Comparison of ENCODE assay signal across 17 cellular contexts in the genomic region with DNA sequence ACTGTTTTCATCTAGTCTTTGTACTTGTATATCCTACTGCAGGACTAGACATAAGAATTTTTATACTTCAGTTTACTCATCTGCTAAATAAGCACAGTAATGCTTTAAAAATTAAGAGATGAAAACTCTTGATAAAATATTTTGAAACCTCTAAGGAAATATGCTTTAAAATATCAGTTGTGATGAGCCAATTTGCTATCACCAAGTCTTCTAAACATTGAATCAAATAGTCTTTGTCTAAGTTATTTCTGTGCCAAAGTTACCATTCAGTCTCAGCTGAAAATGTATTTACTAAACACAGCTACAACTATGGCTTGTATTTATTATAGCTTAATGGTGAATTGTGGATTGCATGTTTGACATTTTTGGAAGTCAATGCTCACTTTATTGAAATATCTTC. TPM values are rescaled to one million over a fixed set of nuclear protein-coding genes. Genes with fewer than 3 reads are reported as not detected.
DNase-seq lines count a peak whose midpoint lies in the region; ATAC-seq and TF ChIP-seq lines count a peak whose summit lies in the region.
"Had no signal": no experiment of that assay in that cellular context is flagged by ENCODE, and none has a peak within 500 bp of the region (broad histone marks: within the 10 kb centered on the region; RNA-seq: fewer than 3 reads in every experiment).

No MANE protein-coding gene starts in this region.

- no peak overlapping the region for H3K14ac ChIP-seq in IMR-90 (replicated peaks; ENCODE audit: low read depth, low read length)

- dilution Hi-C loops in IMR-90 (cut with HindIII; ENCODE audit: low sequenced_read_pairs, unreplicated experiment), result no loop called here

- H3K4ac ChIP-seq in IMR-90 (ENCODE audit: low read depth, low read length), result no peak overlapping the region

- no peak overlapping the region for H2BK15ac ChIP-seq in IMR-90 (ENCODE audit: low read depth, low read length)

- no TSS peak for BruUV-seq in IMR-90 (replicated peaks; lab: Mats Ljungman, UMichigan)

- H3K9me3 Mint-ChIP-seq in effector memory CD8-positive, alpha-beta T cell, result no peaks in the 10 kb centered on the region
- H3K9me3 Mint-ChIP-seq: CD4-positive, alpha-beta T cell; H9 had no signal

- H3K79me1 ChIP-seq in IMR-90 (ENCODE audit: low read depth in 1 of 2, low read length in 2 of 2), result 0 out of 4 replicates have a peak, but pooled peaks cover 0 to 5% of the 10 kb centered on the region in 2 experiments

- no peaks in the 10 kb centered on the region for H3K27me3 ChIP-seq in IMR-90 (ENCODE audit: control insufficient read depth, insufficient read depth, low read length)

- H2AK9ac ChIP-seq in IMR-90 (replicated peaks; ENCODE audit: low read depth, low read length, poor library complexity), result no peak overlapping the region

- no peak overlapping the region for H2AFZ ChIP-seq in IMR-90 (replicated peaks; ENCODE audit: low read length, poor library complexity)

- H3K9me3 ChIP-seq in IMR-90 (ENCODE audit: control insufficient read depth, insufficient read depth, low read length), result no peaks in the 10 kb centered on the region
- H3K9me3 ChIP-seq: Caco-2 had no signal

- H3K4me3 ChIP-seq in IMR-90 (ENCODE audit: insufficient read depth, low read depth, low read length), result no peak overlapping the region

- no peak overlapping the region for H3K9ac ChIP-seq in IMR-90 (ENCODE audit: low read depth, low read length)

- H3K4me1 ChIP-seq in IMR-90 (ENCODE audit: control insufficient read depth, insufficient read depth, low read length), result peaks cover 24% of the 10 kb centered on the region
- H3K4me1 ChIP-seq: Caco-2 had no signal

- no peak for TF ChIP-seq POLR2A in IMR-90 (IDR thresholded peaks at IDR 0.05; ENCODE audit: low read depth, low read length)

- intact Hi-C loops in IMR-90 (cut with micrococcal nuclease), result no loop called here

- no peaks in the 10 kb centered on the region for H3K4me1 Mint-ChIP-seq in effector memory CD8-positive, alpha-beta T cell (ENCODE audit: low read depth in 2 of 2)

- TF ChIP-seq RAD21 in IMR-90 (IDR thresholded peaks at IDR 0.05; ENCODE audit: low read length), result no peak

- peaks cover 3% of the 10 kb centered on the region for H3K36me3 Mint-ChIP-seq in effector memory CD8-positive, alpha-beta T cell (ENCODE audit: insufficient read depth)

- no peak for ATAC-seq in IMR-90 (ENCODE audit: low read depth)
- ATAC-seq in SK-N-SH treated with all-trans-retinoic acid at 6 μM for 48 hours, result peak; percentile 14; the same call in 2 of the 3 replicates
- no peak for ATAC-seq in GM19395 (IDR thresholded peaks at IDR 0.05; ENCODE audit: unreplicated experiment)
- no peak for ATAC-seq in HG02610 (IDR thresholded peaks at IDR 0.05; ENCODE audit: unreplicated experiment)
- no peak for ATAC-seq in effector memory CD8-positive, alpha-beta T cell (replicated peaks)

- H3K18ac ChIP-seq in IMR-90 (ENCODE audit: low read depth, low read length), result no peak overlapping the region

- peak overlapping the region; percentile 99 for H2BK5ac ChIP-seq in IMR-90 (ENCODE audit: low read depth, low read length, poor library complexity, severe bottlenecking)

- no peak overlapping the region for H3K27ac Mint-ChIP-seq in effector memory CD8-positive, alpha-beta T cell
- H3K27ac Mint-ChIP-seq: CD4-positive, alpha-beta T cell; H9 had no signal

- H2BK20ac ChIP-seq in IMR-90 (ENCODE audit: low read depth, low read length), result no peak overlapping the region

- no peaks in the 10 kb centered on the region for H4K20me1 ChIP-seq in IMR-90 (ENCODE audit: insufficient read depth, low read length)

- POLR2A ChIA-PET in IMR-90 (lab: Charles Lee; ENCODE audit: unreplicated experiment), result interaction anchor here (0.6 kb wide), 1 partner anchor 116 kb away, joined by 3 read pairs; no protein-coding TSS in a partner anchor

- CTCF ChIA-PET in IMR-90 (lab: Yijun Ruan, JAX), result no interaction called here

- H4K5ac ChIP-seq in IMR-90 (ENCODE audit: low read depth, low read length), result no peak overlapping the region

- peak; percentile 60 for DNase-seq in EH (ENCODE audit: low read depth)
- DNase-seq in IMR-90, result no peak
- DNase-seq in effector memory CD8-positive, alpha-beta T cell, result no peak
- DNase-seq: ACHN; AML-193; Caco-2; CD4-positive, alpha-beta T cell; GF-D8; H9 had no signal

- H2BK120ac ChIP-seq in IMR-90 (ENCODE audit: low read depth, low read length), result no peak overlapping the region

- no peak overlapping the region for H4K91ac ChIP-seq in IMR-90 (ENCODE audit: insufficient read depth, low read depth, low read length)

- H2AK5ac ChIP-seq in IMR-90 (ENCODE audit: low read depth, low read length), result no peak overlapping the region

- no peaks in the 10 kb centered on the region for H3K36me3 ChIP-seq in IMR-90 (ENCODE audit: control insufficient read depth, insufficient read depth, low read length)

- no peak for TF ChIP-seq CTCF in IMR-90 (conservative IDR thresholded peaks at IDR 0.05; ENCODE audit: low read depth, low read length)

- no peak overlapping the region for H3K4me2 ChIP-seq in IMR-90 (ENCODE audit: low read depth, low read length)

- no peak overlapping the region for H3K56ac ChIP-seq in IMR-90 (ENCODE audit: extremely low read depth, insufficient read depth, low read length)

- H4K8ac ChIP-seq in IMR-90 (ENCODE audit: low read depth in 2 of 2, low read length in 2 of 2), result no peak overlapping the region

- H3K4me3 Mint-ChIP-seq in effector memory CD8-positive, alpha-beta T cell, result no peak overlapping the region
- H3K4me3 Mint-ChIP-seq: CD4-positive, alpha-beta T cell; H9 had no signal

- no peak overlapping the region for H3K27ac ChIP-seq in IMR-90 (ENCODE audit: insufficient read depth, low read length)
- H3K27ac ChIP-seq: C4-2B had no signal

- H3K9me1 ChIP-seq in IMR-90 (ENCODE audit: insufficient read depth, low read length), result peaks cover 14% of the 10 kb centered on the region

- in situ Hi-C loops in IMR-90 (cut with MboI; ENCODE audit: low sequenced_read_pairs), result no loop called here

- H3K27me3 Mint-ChIP-seq in effector memory CD8-positive, alpha-beta T cell, result peaks cover 47 to 52% of the 10 kb centered on the region in 2 donors

- no peak overlapping the region for H3K23ac ChIP-seq in IMR-90 (ENCODE audit: low read depth, low read length)

TF ChIP-seq in IMR-90, 13 proteins besides CTCF, POLR2A, EP300 and RAD21 (continues in another document):
- TF ChIP-seq MAZ (IDR thresholded peaks at IDR 0.05; ENCODE audit: borderline replicate concordance, low read depth, low read length) (no peak), RFX5 (IDR thresholded peaks at IDR 0.05; ENCODE audit: low read depth, low read length) (no peak), MXI1 (IDR thresholded peaks at IDR 0.05; ENCODE audit: borderline replicate concordance, low read depth, low read length) (no peak), RCOR1 (IDR thresholded peaks at IDR 0.05; ENCODE audit: insufficient replicate concordance, low read length) (no peak), CEBPB (IDR thresholded peaks at IDR 0.05; ENCODE audit: low read depth, low read length) (no peak), CHD1 (IDR thresholded peaks at IDR 0.05; ENCODE audit: low read depth, low read length) (no peak), USF2 (IDR thresholded peaks at IDR 0.05; ENCODE audit: low read depth, low read length) (no peak), MAFK (IDR thresholded peaks at IDR 0.05; ENCODE audit: low read depth, low read length) (no peak), NFE2L2 (IDR thresholded peaks at IDR 0.05; ENCODE audit: low read depth, low read length) (no peak)

TF ChIP-seq in SK-N-SH treated with all-trans-retinoic acid at 6 μM for 48 hours, 23 proteins besides CTCF, POLR2A, EP300 and RAD21 (continues in another document):
- TF ChIP-seq, protein P1, sequence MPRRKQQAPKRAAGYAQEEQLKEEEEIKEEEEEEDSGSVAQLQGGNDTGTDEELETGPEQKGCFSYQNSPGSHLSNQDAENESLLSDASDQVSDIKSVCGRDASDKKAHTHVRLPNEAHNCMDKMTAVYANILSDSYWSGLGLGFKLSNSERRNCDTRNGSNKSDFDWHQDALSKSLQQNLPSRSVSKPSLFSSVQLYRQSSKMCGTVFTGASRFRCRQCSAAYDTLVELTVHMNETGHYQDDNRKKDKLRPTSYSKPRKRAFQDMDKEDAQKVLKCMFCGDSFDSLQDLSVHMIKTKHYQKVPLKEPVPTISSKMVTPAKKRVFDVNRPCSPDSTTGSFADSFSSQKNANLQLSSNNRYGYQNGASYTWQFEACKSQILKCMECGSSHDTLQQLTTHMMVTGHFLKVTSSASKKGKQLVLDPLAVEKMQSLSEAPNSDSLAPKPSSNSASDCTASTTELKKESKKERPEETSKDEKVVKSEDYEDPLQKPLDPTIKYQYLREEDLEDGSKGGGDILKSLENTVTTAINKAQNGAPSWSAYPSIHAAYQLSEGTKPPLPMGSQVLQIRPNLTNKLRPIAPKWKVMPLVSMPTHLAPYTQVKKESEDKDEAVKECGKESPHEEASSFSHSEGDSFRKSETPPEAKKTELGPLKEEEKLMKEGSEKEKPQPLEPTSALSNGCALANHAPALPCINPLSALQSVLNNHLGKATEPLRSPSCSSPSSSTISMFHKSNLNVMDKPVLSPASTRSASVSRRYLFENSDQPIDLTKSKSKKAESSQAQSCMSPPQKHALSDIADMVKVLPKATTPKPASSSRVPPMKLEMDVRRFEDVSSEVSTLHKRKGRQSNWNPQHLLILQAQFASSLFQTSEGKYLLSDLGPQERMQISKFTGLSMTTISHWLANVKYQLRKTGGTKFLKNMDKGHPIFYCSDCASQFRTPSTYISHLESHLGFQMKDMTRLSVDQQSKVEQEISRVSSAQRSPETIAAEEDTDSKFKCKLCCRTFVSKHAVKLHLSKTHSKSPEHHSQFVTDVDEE (CRISPR knock-in tag; IDR thresholded peaks at IDR 0.05), result no peak
- TF ChIP-seq OSR1 (CRISPR knock-in tag; IDR thresholded peaks at IDR 0.05), result no peak
- no peak for TF ChIP-seq CSDC2 (CRISPR knock-in tag; IDR thresholded peaks at IDR 0.05)
- TF ChIP-seq, protein P2, sequence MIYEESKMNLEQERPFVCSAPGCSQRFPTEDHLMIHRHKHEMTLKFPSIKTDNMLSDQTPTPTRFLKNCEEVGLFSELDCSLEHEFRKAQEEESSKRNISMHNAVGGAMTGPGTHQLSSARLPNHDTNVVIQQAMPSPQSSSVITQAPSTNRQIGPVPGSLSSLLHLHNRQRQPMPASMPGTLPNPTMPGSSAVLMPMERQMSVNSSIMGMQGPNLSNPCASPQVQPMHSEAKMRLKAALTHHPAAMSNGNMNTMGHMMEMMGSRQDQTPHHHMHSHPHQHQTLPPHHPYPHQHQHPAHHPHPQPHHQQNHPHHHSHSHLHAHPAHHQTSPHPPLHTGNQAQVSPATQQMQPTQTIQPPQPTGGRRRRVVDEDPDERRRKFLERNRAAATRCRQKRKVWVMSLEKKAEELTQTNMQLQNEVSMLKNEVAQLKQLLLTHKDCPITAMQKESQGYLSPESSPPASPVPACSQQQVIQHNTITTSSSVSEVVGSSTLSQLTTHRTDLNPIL (CRISPR knock-in tag; IDR thresholded peaks at IDR 0.05; ENCODE audit: low read depth), result no peak

RNA-seq across cellular contexts. Expression of gene RFPL4B, which starts 46.2 kb away (rescaled TPM):
- total RNA-seq in IMR-90 (2012; rRNA removed), result not detected in 2 replicates
- not detected in 2 replicates for polyA plus RNA-seq in IMR-90 (2012; rRNA removed)
- polyA plus RNA-seq in IMR-90 (2012; cell fraction: cytosol; rRNA removed), result not detected in 2 replicates
- polyA plus RNA-seq in IMR-90 (2012; cell fraction: nucleus; rRNA removed; ENCODE audit: low replicate concordance), result not detected in 2 replicates
- total RNA-seq: A172; Caco-2; CD4-positive, alpha-beta T cell; H1; H9; HT-29 had no signal
- polyA plus RNA-seq: BJ, H1 had no signal

RNA-seq across cellular contexts. Expression of gene LAMA4, which starts 46.5 kb away (rescaled TPM):
- total RNA-seq in IMR-90 (2012; rRNA removed), result 29.7 and 35.8 TPM in 2 replicates
- 28.9 and 33.9 TPM in 2 replicates for polyA plus RNA-seq in IMR-90 (2012; rRNA removed)
- 51.0 and 61.1 TPM in 2 replicates for polyA plus RNA-seq in IMR-90 (2012; cell fraction: cytosol; rRNA removed)
- 36.2 and 63.2 TPM in 2 replicates for polyA plus RNA-seq in IMR-90 (2012; cell fraction: nucleus; rRNA removed; ENCODE audit: low replicate concordance)
- total RNA-seq: Caco-2; CD4-positive, alpha-beta T cell; HT-29 had no signal
